ENCODE assay signal across 8 cellular contexts in the genomic region with DNA sequence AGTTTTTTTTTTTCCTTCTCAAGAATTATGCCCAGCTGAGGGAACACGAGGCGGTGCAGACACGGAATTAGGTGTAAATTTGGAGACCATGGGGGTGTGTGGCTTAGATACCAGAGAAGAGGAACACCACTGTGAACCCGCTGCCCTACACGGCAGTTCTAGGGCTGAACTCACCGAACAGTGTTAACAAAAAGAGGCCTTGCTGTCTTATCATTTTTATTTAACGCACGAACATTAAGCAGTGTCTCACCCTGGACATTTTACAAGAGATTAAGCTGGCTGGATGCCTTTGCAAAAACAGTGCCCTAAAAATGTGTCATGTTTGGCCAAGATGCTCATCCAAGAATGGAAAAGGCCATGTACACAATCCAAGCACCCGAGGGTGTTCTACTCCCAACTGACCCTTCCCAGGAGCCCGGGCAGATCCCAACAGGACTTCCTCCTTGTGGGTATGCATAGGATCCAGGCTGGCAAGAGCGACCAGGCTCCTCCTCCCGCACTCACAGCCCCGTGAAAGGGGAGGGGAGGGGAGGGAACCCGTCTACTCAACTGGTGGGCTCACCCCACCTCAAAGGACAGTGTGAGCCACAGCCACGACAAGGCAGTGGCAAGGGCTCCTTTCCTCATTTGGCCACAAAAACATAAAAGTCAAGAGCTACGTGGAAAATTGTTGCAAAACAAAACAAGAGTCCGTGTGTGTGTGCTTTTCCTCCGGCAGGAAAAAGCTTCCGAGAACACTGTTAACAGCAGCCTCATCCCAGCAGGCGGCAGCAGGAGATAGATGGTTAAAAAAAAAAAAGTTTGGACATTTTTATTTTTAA. TPM values are rescaled to one million over a fixed set of nuclear protein-coding genes. Genes with fewer than 3 reads are reported as not detected.
DNase-seq lines count a peak whose midpoint lies in the region; ATAC-seq and TF ChIP-seq lines count a peak whose summit lies in the region.

No MANE protein-coding gene starts in this region.

- no peaks in the 10 kb centered on the region for H3K79me2 ChIP-seq in GM23338 (replicated peaks; ENCODE audit: insufficient read depth)
- H3K79me2 ChIP-seq in Karpas-422 (ENCODE audit: low read length), result no peaks in the 10 kb centered on the region

- no peak overlapping the region for H3K4me3 Mint-ChIP-seq in GM23338

- H3F3A ChIP-seq in GM23338 (replicated peaks; ENCODE audit: low read depth), result no peaks in the 10 kb centered on the region

- H3K9me3 Mint-ChIP-seq in GM23338, result no peaks in the 10 kb centered on the region

- 0 out of 2 replicates have a peak, but pooled peaks cover 1% of the 10 kb centered on the region for H3K4me1 ChIP-seq in GM23338 (ENCODE audit: insufficient read depth)
- H3K4me1 ChIP-seq in ascending aorta, result peaks cover 3 to 14% of the 10 kb centered on the region in 2 donors
- peaks cover 2% of the 10 kb centered on the region for H3K4me1 ChIP-seq in right cardiac atrium (ENCODE audit: control insufficient read depth, insufficient read depth, low read length)
- H3K4me1 ChIP-seq in skeletal muscle tissue (ENCODE audit: control insufficient read depth in 3 of 3, insufficient read depth in 3 of 3, low read length in 3 of 3), result peaks cover 10 to 16% (median 11%) of the 10 kb centered on the region in 3 donors
- H3K4me1 ChIP-seq in Karpas-422 (ENCODE audit: low read length), result 0 out of 2 replicates have a peak, but pooled peaks cover 3% of the 10 kb centered on the region

- no peak overlapping the region for H2AFZ ChIP-seq in GM23338
- no peak overlapping the region for H2AFZ ChIP-seq in Karpas-422 (ENCODE audit: low read length)

- no peaks in the 10 kb centered on the region for H3K36me3 Mint-ChIP-seq in GM23338 (ENCODE audit: low read depth)

- H3K4me1 Mint-ChIP-seq in GM23338, result peaks cover 19% of the 10 kb centered on the region

- H3K27ac Mint-ChIP-seq in GM23338, result no peak overlapping the region

- whole genome bisulfite sequencing in right cardiac atrium, result 10% methylated on average over 20 of the region's 20 CpGs

- no peak for DNase-seq in GM23338 (ENCODE audit: low spot score)
- DNase-seq in ascending aorta (ENCODE audit: low spot score in 2 of 2), result peak in 1 of 2 donors; percentile 74
- DNase-seq in right cardiac atrium, result peak; percentile 51 to 72 (median 72)
- no peak for DNase-seq in SKM-1 (lab: John Stamatoyannopoulos, UW; ENCODE audit: unreplicated experiment)
- no peak for DNase-seq in Karpas-422

- H3K27me3 ChIP-seq in GM23338 (ENCODE audit: insufficient read depth) (no peaks in the 10 kb centered on the region), ascending aorta (no peaks in the 10 kb centered on the region), right cardiac atrium (ENCODE audit: control insufficient read depth, insufficient read depth) (no peaks in the 10 kb centered on the region), skeletal muscle tissue (ENCODE audit: control insufficient read depth in 3 of 3, insufficient read depth in 3 of 3, low read length in 3 of 3) (no peaks in the 10 kb centered on the region), Karpas-422 (ENCODE audit: low read length) (no peaks in the 10 kb centered on the region)

- H3K9ac ChIP-seq in skeletal muscle tissue (ENCODE audit: low read depth in 1 of 3, low read length in 3 of 3) (peak overlapping the region in 1 of 3 donors; percentile 40), Karpas-422 (ENCODE audit: low read length) (no peak overlapping the region)

- TF ChIP-seq CTCF in GM23338 (conservative IDR thresholded peaks at IDR 0.05; ENCODE audit: low read depth in 2 of 2), result no peak
- peak in 1 of 3 experiments; percentile 11 for TF ChIP-seq CTCF in ascending aorta (IDR thresholded peaks at IDR 0.05)

- H3K27me3 Mint-ChIP-seq in GM23338 (ENCODE audit: insufficient read depth, low read depth, poor library complexity), result peaks cover 7% of the 10 kb centered on the region

- H3K9me3 ChIP-seq in ascending aorta, result no peaks in the 10 kb centered on the region
- H3K9me3 ChIP-seq in right cardiac atrium (ENCODE audit: control insufficient read depth, low read length), result no peaks in the 10 kb centered on the region
- no peaks in the 10 kb centered on the region for H3K9me3 ChIP-seq in skeletal muscle tissue (ENCODE audit: control insufficient read depth in 3 of 3, low read length in 3 of 3)
- no peaks in the 10 kb centered on the region for H3K9me3 ChIP-seq in Karpas-422 (ENCODE audit: low read length)

- ATAC-seq in GM23338 (peak; percentile 57), right cardiac atrium (peak; percentile 62 to 65), GM21825 (IDR thresholded peaks at IDR 0.05; ENCODE audit: unreplicated experiment) (no peak), GM21381 (IDR thresholded peaks at IDR 0.05; ENCODE audit: unreplicated experiment) (no peak)

- H3K27ac ChIP-seq in GM23338 (ENCODE audit: low read depth), result no peak overlapping the region
- peak overlapping the region; percentile 74 to 80 for H3K27ac ChIP-seq in ascending aorta
- peak overlapping the region; percentile 81 for H3K27ac ChIP-seq in right cardiac atrium (ENCODE audit: low read length)
- H3K27ac ChIP-seq in skeletal muscle tissue (ENCODE audit: low read depth, low read length), result peak overlapping the region; percentile 59
- H3K27ac ChIP-seq in Karpas-422 (ENCODE audit: low read length), result no peak overlapping the region

- H3K4me3 ChIP-seq in GM23338, result no peak overlapping the region
- peak overlapping the region; percentile 44 to 61 for H3K4me3 ChIP-seq in ascending aorta
- H3K4me3 ChIP-seq in right cardiac atrium (ENCODE audit: low read length), result peak overlapping the region; percentile 56
- H3K4me3 ChIP-seq in skeletal muscle tissue (ENCODE audit: low read length in 3 of 3), result peak overlapping the region in 2 of 3 donors; percentile 38 to 49
- H3K4me3 ChIP-seq in Karpas-422 (ENCODE audit: low read length), result no peak overlapping the region

- H4K20me1 ChIP-seq in GM23338 (replicated peaks; ENCODE audit: insufficient read depth), result no peaks in the 10 kb centered on the region
- H4K20me1 ChIP-seq in Karpas-422 (ENCODE audit: insufficient read depth, low read depth, low read length), result no peaks in the 10 kb centered on the region

- H3K9me2 ChIP-seq in GM23338 (ENCODE audit: insufficient read depth), result 0 out of 2 replicates have a peak, but pooled peaks cover 4% of the 10 kb centered on the region
- H3K9me2 ChIP-seq in Karpas-422 (replicated peaks; ENCODE audit: insufficient read depth, low read length), result no peaks in the 10 kb centered on the region

- intact Hi-C loops in ascending aorta (cut with DNase I), result no loop called here
- intact Hi-C loops in right cardiac atrium (cut with DNase I), result loop anchor here in 1 of 4 donors (5.0 to 10.0 kb wide), 2 partner anchors 119 to 184 kb away; no protein-coding TSS in a partner anchor

- no peaks in the 10 kb centered on the region for H3K36me3 ChIP-seq in GM23338 (ENCODE audit: insufficient read depth)
- no peaks in the 10 kb centered on the region for H3K36me3 ChIP-seq in ascending aorta
- no peaks in the 10 kb centered on the region for H3K36me3 ChIP-seq in skeletal muscle tissue (ENCODE audit: control insufficient read depth in 3 of 3, insufficient read depth in 3 of 3, low read length in 3 of 3)
- no peaks in the 10 kb centered on the region for H3K36me3 ChIP-seq in Karpas-422 (ENCODE audit: insufficient read depth, low read length)

- H3K4me2 ChIP-seq in GM23338 (no peak overlapping the region), Karpas-422 (ENCODE audit: low read depth, low read length, poor library complexity, severe bottlenecking) (no peak overlapping the region)

TF ChIP-seq in GM23338, 12 proteins besides CTCF, POLR2A, EP300 and RAD21 (continues in another document):
- TF ChIP-seq REST (IDR thresholded peaks at IDR 0.05; ENCODE audit: unreplicated experiment), result no peak
- TF ChIP-seq POLR2AphosphoS5 (IDR thresholded peaks at IDR 0.05; ENCODE audit: low read depth), result no peak
- TF ChIP-seq CREB1 (CRISPR knock-in tag; IDR thresholded peaks at IDR 0.05; ENCODE audit: low read depth), result no peak
- TF ChIP-seq EZH2phosphoT487 (IDR thresholded peaks at IDR 0.05; ENCODE audit: unreplicated experiment), result no peak

RNA-seq across cellular contexts. Expression of gene C2CD2, which starts 20.3 kb away (rescaled TPM):
- total RNA-seq in GM23338 (2014; rRNA removed; shearing (Covaris generic)), result 12.7 and 16.2 TPM in 2 replicates
- 3.1 and 4.5 TPM in 2 replicates for polyA plus RNA-seq in GM23338 (2016; fragmentation: Nextera tagmentation; extraction: Ambion mirVana)
- total RNA-seq in ascending aorta, result 45.0 TPM
- total RNA-seq in right cardiac atrium, result 10 to 100 TPM in 1 of 4 donors, 1 to 10 TPM in 3; 8.0 to 10.0 (median 8.4) TPM
- polyA plus RNA-seq in right cardiac atrium, result 6.2 TPM
- total RNA-seq in skeletal muscle tissue, result 7.3 TPM
- total RNA-seq in Karpas-422 (2014; rRNA removed; shearing (Covaris generic); ENCODE audit: low replicate concordance), result 0.07 TPM in 1 of 2 replicates, not detected in the other

RNA-seq across cellular contexts. Expression of gene PRDM15, which starts 54.3 kb away (rescaled TPM):
- total RNA-seq in GM23338 (2014; rRNA removed; shearing (Covaris generic)), result 8.2 and 10.6 TPM in 2 replicates
- 3.0 and 3.1 TPM in 2 replicates for polyA plus RNA-seq in GM23338 (2016; fragmentation: Nextera tagmentation; extraction: Ambion mirVana)
- 20.5 TPM for total RNA-seq in ascending aorta
- 1 to 10 TPM; 3.1 to 6.0 (median 4.0) TPM for total RNA-seq in right cardiac atrium
- polyA plus RNA-seq in right cardiac atrium, result 2.1 TPM
- total RNA-seq in skeletal muscle tissue, result 2.6 TPM
- 3.0 and 14.6 TPM in 2 replicates for total RNA-seq in Karpas-422 (2014; rRNA removed; shearing (Covaris generic); ENCODE audit: low replicate concordance)

Comparison
In these comparisons a context has a peak if more than half of its experiments do, and no peak if none do; other contexts are left out.
1. ATAC-seq: peak in GM23338 (single experiment) and right cardiac atrium (2 of 2); none in GM21825 (single experiment) and GM21381 (single experiment).
2. DNase-seq: peak in right cardiac atrium (3 of 3); none in GM23338 (single experiment), SKM-1 (single experiment) and Karpas-422 (single experiment).
3. H3K27ac ChIP-seq: peak in ascending aorta (2 of 2), right cardiac atrium (single experiment) and skeletal muscle tissue (single experiment); none in GM23338 (single experiment) and Karpas-422 (single experiment).
4. H3K4me3 ChIP-seq: peak in ascending aorta (2 of 2), right cardiac atrium (single experiment) and skeletal muscle tissue (2 of 3); none in GM23338 (single experiment) and Karpas-422 (single experiment).